Comparison of ENCODE assay signal across 12 cellular contexts in the genomic region with DNA sequence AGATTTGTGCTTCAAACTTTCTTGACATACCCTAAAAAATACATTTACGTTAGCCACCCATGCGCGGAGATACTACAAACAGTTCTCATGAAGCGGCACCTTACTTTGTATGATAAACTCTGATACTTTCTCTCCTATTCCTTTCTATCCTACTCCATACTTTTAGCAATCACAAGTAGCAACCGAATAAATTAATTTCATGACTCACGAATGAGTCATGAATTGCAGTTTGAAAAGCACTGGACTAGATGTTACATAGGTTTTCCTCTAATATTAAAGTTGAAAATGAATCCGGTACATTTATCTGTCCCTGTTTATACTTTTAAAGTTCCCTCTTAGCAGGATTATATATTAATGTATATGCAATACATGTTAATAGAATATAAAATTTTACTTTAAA.
DNase-seq lines count a peak whose midpoint lies in the region; TF ChIP-seq lines count a peak whose summit lies in the region.
"Had no signal": no experiment of that assay in that cellular context is flagged by ENCODE, and none has a peak within 500 bp of the region (broad histone marks: within the 10 kb centered on the region; RNA-seq: fewer than 3 reads in every experiment).

No MANE protein-coding gene starts in this region.

- H3K9ac ChIP-seq in endodermal cell (ENCODE audit: extremely low read depth, low read length, poor library complexity, severe bottlenecking): no peak overlapping the region

- intact Hi-C loops in thyroid gland (cut with DNase I) (no loop called here), testis (cut with DNase I; ENCODE audit: low total_unique reads) (no loop called here)

- H3K36me3 ChIP-seq in thyroid gland (no peaks in the 10 kb centered on the region), endodermal cell (ENCODE audit: control insufficient read depth, insufficient read depth, low read length) (no peaks in the 10 kb centered on the region), testis (ENCODE audit: low read depth, missing control alignments) (no peaks in the 10 kb centered on the region)

- H3K27me3 ChIP-seq in thyroid gland (no peaks in the 10 kb centered on the region), endodermal cell (ENCODE audit: control insufficient read depth, insufficient read depth, low read length, poor library complexity, severe bottlenecking) (no peaks in the 10 kb centered on the region), testis (no peaks in the 10 kb centered on the region)

- H3K4me3 Mint-ChIP-seq in HFFc6: peak overlapping the region; percentile 67
- no peak overlapping the region for H3K4me3 Mint-ChIP-seq in endodermal cell
- H3K4me3 Mint-ChIP-seq: activated naive CD8-positive, alpha-beta T cell; naive thymus-derived CD4-positive, alpha-beta T cell had no signal

- no peaks in the 10 kb centered on the region for H3K9me3 ChIP-seq in thyroid gland
- H3K9me3 ChIP-seq in endodermal cell (ENCODE audit: control insufficient read depth, low read length): no peaks in the 10 kb centered on the region
- H3K9me3 ChIP-seq in testis: no peaks in the 10 kb centered on the region

- no peak overlapping the region for H3K4me3 ChIP-seq in astrocyte of the cerebellum (ENCODE audit: low read depth, low read length)
- no peak overlapping the region for H3K4me3 ChIP-seq in thyroid gland (replicated peaks in 1 of 3)
- no peak overlapping the region for H3K4me3 ChIP-seq in endodermal cell (ENCODE audit: low read length)
- H3K4me3 ChIP-seq in testis: no peak overlapping the region

- peaks cover 0 to 13% of the 10 kb centered on the region in 2 donors for H3K4me1 ChIP-seq in thyroid gland
- no peaks in the 10 kb centered on the region for H3K4me1 ChIP-seq in endodermal cell (ENCODE audit: control insufficient read depth, insufficient read depth, low read length)
- H3K4me1 ChIP-seq in testis: peaks cover 6% of the 10 kb centered on the region

- TF ChIP-seq POLR2A in thyroid gland (IDR thresholded peaks at IDR 0.05) (no peak), testis (IDR thresholded peaks at IDR 0.05) (no peak)

- peak; percentile 82 for DNase-seq in HFFc6
- DNase-seq in astrocyte of the cerebellum (ENCODE audit: low read depth): peak; percentile 79
- DNase-seq in glomerular visceral epithelial cell (ENCODE audit: extremely low spot score): peak; percentile 64
- DNase-seq in thyroid gland: no peak
- DNase-seq in endodermal cell: no peak
- DNase-seq in testis: no peak
- no peak for DNase-seq in occipital lobe (lab: John Stamatoyannopoulos, UW)
- DNase-seq: activated CD4-positive, CD25-positive, alpha-beta regulatory T cell treated with anti-CD3 and anti-CD28 coated beads, Interleukin-2, amount 50 U/mL, for 72 hours; naive thymus-derived CD4-positive, alpha-beta T cell; NCI-H1105 treated with DMSO at 0.1 percent for 48 hours; stimulated activated CD4-positive, alpha-beta T cell treated with anti-CD3 and anti-CD28 coated beads, Interleukin-4, amount 100 ng/mL, for 1 hour had no signal

- H3K36me3 Mint-ChIP-seq in HFFc6 (ENCODE audit: low read depth): peaks cover 3% of the 10 kb centered on the region; the same call in 1 of the 2 replicates
- no peaks in the 10 kb centered on the region for H3K36me3 Mint-ChIP-seq in endodermal cell (ENCODE audit: low read depth)

- WGBS in thyroid gland, 2 donors: 86 to 90% methylated on average over 7 of the region's 7 CpGs
- 95% methylated on average over 6 of the region's 7 CpGs for WGBS in endodermal cell (ENCODE audit: insufficient coverage in 1 of 2, insufficient read length in 1 of 2), 2 experiments
- WGBS in testis, 2 donors: 81 to 90% methylated on average over 7 of the region's 7 CpGs

- H3K27ac Mint-ChIP-seq in HFFc6 (peak overlapping the region; percentile 93), endodermal cell (no peak overlapping the region)
- H3K27ac Mint-ChIP-seq: activated naive CD8-positive, alpha-beta T cell had no signal

- H3K9me3 Mint-ChIP-seq in HFFc6 (no peaks in the 10 kb centered on the region), endodermal cell (no peaks in the 10 kb centered on the region)

- no peaks in the 10 kb centered on the region; the same call in 1 of the 2 replicates for H3K27me3 Mint-ChIP-seq in HFFc6 (ENCODE audit: insufficient read depth)
- H3K27me3 Mint-ChIP-seq in endodermal cell (ENCODE audit: insufficient read depth): no peaks in the 10 kb centered on the region
- H3K27me3 Mint-ChIP-seq: activated naive CD8-positive, alpha-beta T cell had no signal

- peak overlapping the region in 2 of 3 donors; percentile 3 to 66 for H3K27ac ChIP-seq in thyroid gland
- H3K27ac ChIP-seq in endodermal cell (ENCODE audit: low read depth, low read length): no peak overlapping the region
- H3K27ac ChIP-seq in testis: no peak overlapping the region

- H3K4me1 Mint-ChIP-seq in HFFc6 (ENCODE audit: low read depth) (peaks cover 95% of the 10 kb centered on the region), endodermal cell (peaks cover 19% of the 10 kb centered on the region)

- TF ChIP-seq CTCF in HFFc6 (IDR thresholded peaks at IDR 0.05) (no peak), astrocyte of the cerebellum (IDR thresholded peaks at IDR 0.05; ENCODE audit: low read depth, low read length, missing control alignments) (no peak), thyroid gland (IDR thresholded peaks at IDR 0.05) (no peak), endodermal cell (conservative IDR thresholded peaks at IDR 0.05) (no peak), testis (IDR thresholded peaks at IDR 0.05) (no peak)

- in situ Hi-C loops in astrocyte of the cerebellum (cut with HindIII; ENCODE audit: low sequenced_read_pairs): no loop called here

Comparison
In these comparisons a context has a peak if more than half of its experiments do, and no peak if none do; other contexts are left out.
1. DNase-seq: peak in HFFc6 (single experiment), astrocyte of the cerebellum (single experiment) and glomerular visceral epithelial cell (single experiment); none in thyroid gland (0 of 2), endodermal cell (single experiment), testis (single experiment) and occipital lobe (single experiment).
2. H3K27ac ChIP-seq: peak in thyroid gland (2 of 3); none in endodermal cell (single experiment) and testis (0 of 2).